ENCODE assay signal across 28 cellular contexts in genomic region chr4:109494538-109494937, GRCh38.
"Had no signal": no experiment of that assay in that cellular context is flagged by ENCODE, and none has a peak within 500 bp of the region (broad histone marks: within the 10 kb centered on the region; RNA-seq: fewer than 3 reads in every experiment).

No MANE protein-coding gene starts in this region.

- H3K4me3 ChIP-seq: adrenal gland, body of pancreas, coronary artery, dorsolateral prefrontal cortex, esophagus muscularis mucosa, gastroesophageal sphincter had no signal

- H3K9me3 ChIP-seq: adrenal gland, body of pancreas, esophagus muscularis mucosa, gastroesophageal sphincter had no signal

- DNase-seq: activated B cell treated with CpG ODN at 0.5 μM for 24 hours; activated CD4-positive, alpha-beta T cell treated with anti-CD3 and anti-CD28 coated beads for 48 hours; activated CD4-positive, alpha-beta T cell treated with anti-CD3 and anti-CD28 coated beads, Interleukin-2, amount 50 U/mL, for 1 hour; activated CD4-positive, alpha-beta T cell treated with anti-CD3 and anti-CD28 coated beads, Interleukin-2, amount 50 U/mL, for 48 hours; activated CD8-positive, alpha-beta memory T cell treated with anti-CD3 and anti-CD28 coated beads for 24 hours; activated CD8-positive, alpha-beta T cell treated with anti-CD3 and anti-CD28 coated beads for 36 hours; activated effector memory CD4-positive, alpha-beta T cell treated with anti-CD3 and anti-CD28 coated beads, Interleukin-2, amount 50 U/mL, for 16 hours; activated naive CD4-positive, alpha-beta T cell treated with anti-CD3 and anti-CD28 coated beads for 36 hours; activated naive CD8-positive, alpha-beta T cell treated with anti-CD3 and anti-CD28 coated beads for 36 hours; activated naive CD8-positive, alpha-beta T cell treated with anti-CD3 and anti-CD28 coated beads, Interleukin-2, amount 50 U/mL, for 24 hours; activated T-cell treated with anti-CD3 and anti-CD28 coated beads, Interleukin-2, amount 50 U/mL, for 4 hours; adrenal gland; amygdala; aorta; body of pancreas; dorsolateral prefrontal cortex; effector memory CD4-positive, alpha-beta T cell; endodermal cell; foreskin keratinocyte; T-helper 1 cell; T-helper 17 cell; T1000; WERI-Rb-1 had no signal

- H3K4me1 ChIP-seq: body of pancreas, foreskin keratinocyte, gastroesophageal sphincter had no signal

- ATAC-seq: activated CD4-positive, CD25-positive, alpha-beta regulatory T cell treated with anti-CD3 and anti-CD28 coated beads, Interleukin-2, amount 50 U/mL, for 24 hours; activated CD8-positive, alpha-beta T cell treated with anti-CD3 and anti-CD28 coated beads for 36 hours; activated naive CD8-positive, alpha-beta T cell treated with anti-CD3 and anti-CD28 coated beads, Interleukin-2, amount 50 U/mL, for 24 hours; activated T-cell treated with anti-CD3 and anti-CD28 coated beads, Interleukin-2, amount 50 U/mL, for 4 hours; activated T-helper 17 cell treated with anti-CD3 and anti-CD28 coated beads, Interleukin-2, amount 50 U/mL, for 72 hours; body of pancreas; foreskin keratinocyte; gastroesophageal sphincter; T-helper 17 cell had no signal

- H3K27ac ChIP-seq: adrenal gland, body of pancreas, coronary artery, dorsolateral prefrontal cortex, esophagus muscularis mucosa, foreskin keratinocyte, gastroesophageal sphincter, WERI-Rb-1 had no signal

- H3K27me3 ChIP-seq: adrenal gland, body of pancreas, dorsolateral prefrontal cortex, esophagus muscularis mucosa, foreskin keratinocyte, gastroesophageal sphincter had no signal
